ENCODE assay signal across 2 cellular contexts in the genomic region with DNA sequence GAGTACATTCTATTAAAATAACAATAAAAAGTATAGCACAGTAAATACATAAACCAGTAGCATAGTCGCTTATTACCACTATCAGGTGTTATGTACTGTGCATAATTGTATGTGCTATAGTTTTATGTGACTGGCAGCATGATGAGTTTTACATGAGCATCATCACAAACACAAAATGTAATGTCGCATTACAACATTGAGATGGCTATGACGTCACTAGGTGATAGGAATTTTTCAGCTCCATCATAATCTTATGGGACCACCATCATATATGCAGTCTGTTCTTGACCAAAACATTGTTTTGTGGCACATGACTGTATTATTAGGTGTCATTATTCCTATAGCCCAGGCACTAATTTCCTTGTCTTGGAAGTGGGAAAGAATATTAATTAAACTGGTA.
TF ChIP-seq lines count a peak whose summit lies in the region.

No MANE protein-coding gene starts in this region.

TF ChIP-seq in HepG2, 621 proteins besides CTCF, POLR2A, EP300 and RAD21:
- TF ChIP-seq ZNF431 (CRISPR knock-in tag; IDR thresholded peaks at IDR 0.05; ENCODE audit: borderline replicate concordance, low read depth) (no peak), ATF7 (IDR thresholded peaks at IDR 0.05) (peak; percentile 99), ATF7 (CRISPR knock-in tag; IDR thresholded peaks at IDR 0.05) (no peak), CREB1 (IDR thresholded peaks at IDR 0.05) (peak; percentile 99), CREB1 (CRISPR knock-in tag; IDR thresholded peaks at IDR 0.05) (no peak)

TF ChIP-seq in K562, 482 proteins besides CTCF, POLR2A, EP300 and RAD21:
- TF ChIP-seq, protein P1, sequence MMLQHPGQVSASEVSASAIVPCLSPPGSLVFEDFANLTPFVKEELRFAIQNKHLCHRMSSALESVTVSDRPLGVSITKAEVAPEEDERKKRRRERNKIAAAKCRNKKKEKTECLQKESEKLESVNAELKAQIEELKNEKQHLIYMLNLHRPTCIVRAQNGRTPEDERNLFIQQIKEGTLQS (IDR thresholded peaks at IDR 0.05): peak; percentile 31; the same call in 1 of the 2 replicates
- TF ChIP-seq, protein P1 (CRISPR knock-in tag; conservative IDR thresholded peaks at IDR 0.05): no peak
- TF ChIP-seq, protein P2, sequence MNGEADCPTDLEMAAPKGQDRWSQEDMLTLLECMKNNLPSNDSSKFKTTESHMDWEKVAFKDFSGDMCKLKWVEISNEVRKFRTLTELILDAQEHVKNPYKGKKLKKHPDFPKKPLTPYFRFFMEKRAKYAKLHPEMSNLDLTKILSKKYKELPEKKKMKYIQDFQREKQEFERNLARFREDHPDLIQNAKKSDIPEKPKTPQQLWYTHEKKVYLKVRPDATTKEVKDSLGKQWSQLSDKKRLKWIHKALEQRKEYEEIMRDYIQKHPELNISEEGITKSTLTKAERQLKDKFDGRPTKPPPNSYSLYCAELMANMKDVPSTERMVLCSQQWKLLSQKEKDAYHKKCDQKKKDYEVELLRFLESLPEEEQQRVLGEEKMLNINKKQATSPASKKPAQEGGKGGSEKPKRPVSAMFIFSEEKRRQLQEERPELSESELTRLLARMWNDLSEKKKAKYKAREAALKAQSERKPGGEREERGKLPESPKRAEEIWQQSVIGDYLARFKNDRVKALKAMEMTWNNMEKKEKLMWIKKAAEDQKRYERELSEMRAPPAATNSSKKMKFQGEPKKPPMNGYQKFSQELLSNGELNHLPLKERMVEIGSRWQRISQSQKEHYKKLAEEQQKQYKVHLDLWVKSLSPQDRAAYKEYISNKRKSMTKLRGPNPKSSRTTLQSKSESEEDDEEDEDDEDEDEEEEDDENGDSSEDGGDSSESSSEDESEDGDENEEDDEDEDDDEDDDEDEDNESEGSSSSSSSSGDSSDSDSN (IDR thresholded peaks at IDR 0.05; ENCODE audit: borderline replicate concordance in 1 of 2, low read depth in 2 of 2, low read length in 2 of 2): no peak
- no peak for TF ChIP-seq ATF1 (CRISPR knock-in tag; IDR thresholded peaks at IDR 0.05)
- peak; percentile 61 for TF ChIP-seq ATF1 (tag; IDR thresholded peaks at IDR 0.05)
